21 cellular contexts compared by ENCODE assay signal in genomic region chr9:131823701-131824146, GRCh38.
"Had no signal": no experiment of that assay in that cellular context is flagged by ENCODE, and none has a peak within 500 bp of the region (broad histone marks: within the 10 kb centered on the region; RNA-seq: fewer than 3 reads in every experiment).

No MANE protein-coding gene starts in this region.

- H3K4me1 Mint-ChIP-seq: activated naive CD4-positive, alpha-beta T cell treated with anti-CD3 and anti-CD28 coated beads, Interleukin-2, amount 50 U/mL, for 24 hours had no signal

- H3K9me3 Mint-ChIP-seq: activated naive CD4-positive, alpha-beta T cell treated with anti-CD3 and anti-CD28 coated beads, Interleukin-2, amount 50 U/mL, for 24 hours; T-helper 1 cell treated with Interleukin-12 subunit alpha and Interleukin-12 subunit beta and Interleukin-4 antibody, amounts not matched to agents 30 μg/mL and 1 μg/mL, for 36 hours had no signal

- H3K4me2 ChIP-seq: KMS-11 had no signal

- H3K27me3 ChIP-seq: ascending aorta, cardiac muscle cell had no signal

- FAIRE-seq: RCC 7860 had no signal

- H3K4me1 ChIP-seq: ascending aorta had no signal

- H3K9ac ChIP-seq: KMS-11 had no signal

- H3K27ac Mint-ChIP-seq: activated CD8-positive, alpha-beta T cell treated with anti-CD3 and anti-CD28 coated beads, Interleukin-2, amount 10 ng/mL, durations not matched to agents 7 days and 5 days; activated naive CD4-positive, alpha-beta T cell treated with anti-CD3 and anti-CD28 coated beads, Interleukin-2, amount 50 U/mL, for 24 hours; T-helper 1 cell treated with Interleukin-12 subunit alpha and Interleukin-12 subunit beta and Interleukin-4 antibody, amounts not matched to agents 30 μg/mL and 1 μg/mL, for 36 hours had no signal

- H3K9me3 ChIP-seq: ascending aorta had no signal

- DNase-seq: activated CD4-positive, alpha-beta T cell treated with anti-CD3 and anti-CD28 coated beads for 48 hours; activated CD4-positive, alpha-beta T cell treated with anti-CD3 and anti-CD28 coated beads, Interleukin-2, amount 50 U/mL, for 4 hours; activated CD4-positive, CD25-positive, alpha-beta regulatory T cell treated with anti-CD3 and anti-CD28 coated beads, Interleukin-2, amount 50 U/mL, for 72 hours; activated CD8-positive, alpha-beta memory T cell treated with anti-CD3 and anti-CD28 coated beads, Interleukin-2, amount 50 U/mL, for 48 hours; activated CD8-positive, alpha-beta T cell treated with anti-CD3 and anti-CD28 coated beads, Interleukin-2, amount 10 ng/mL, durations not matched to agents 7 days and 5 days; activated naive CD4-positive, alpha-beta T cell; activated T-cell treated with anti-CD3 and anti-CD28 coated beads, Interleukin-2, amount 50 U/mL, for 1 hour; brain microvascular endothelial cell; MV-4-11; NCI-H1092 treated with DMSO at 0.1 percent for 48 hours; NCI-H1436; NCI-H1694 treated with DMSO at 0.1 percent for 48 hours; NCI-H2029 treated with DMSO at 0.1 percent for 48 hours; NCI-H510A treated with DMSO at 0.1 percent for 48 hours; SHP77 had no signal

- ATAC-seq: activated CD8-positive, alpha-beta T cell treated with anti-CD3 and anti-CD28 coated beads, Interleukin-2, amount 10 ng/mL, durations not matched to agents 7 days and 5 days had no signal

- H3K4me3 ChIP-seq: ascending aorta, cardiac muscle cell had no signal

- H3K36me3 ChIP-seq: ascending aorta, brain microvascular endothelial cell, cardiac muscle cell had no signal

- H3K36me3 Mint-ChIP-seq: activated naive CD4-positive, alpha-beta T cell treated with anti-CD3 and anti-CD28 coated beads, Interleukin-2, amount 50 U/mL, for 24 hours had no signal

- H3K4me3 Mint-ChIP-seq: activated CD8-positive, alpha-beta T cell treated with anti-CD3 and anti-CD28 coated beads, Interleukin-2, amount 10 ng/mL, durations not matched to agents 7 days and 5 days; activated naive CD4-positive, alpha-beta T cell treated with anti-CD3 and anti-CD28 coated beads, Interleukin-2, amount 50 U/mL, for 24 hours; T-helper 1 cell treated with Interleukin-12 subunit alpha and Interleukin-12 subunit beta and Interleukin-4 antibody, amounts not matched to agents 30 μg/mL and 1 μg/mL, for 36 hours had no signal

- H3K27ac ChIP-seq: ascending aorta, brain microvascular endothelial cell, cardiac muscle cell, KMS-11 had no signal
